7 cellular contexts compared by ENCODE assay signal in genomic region chr1:146282807-146283526, GRCh38. TPM values are rescaled to one million over a fixed set of nuclear protein-coding genes. Genes with fewer than 3 reads are reported as not detected.
DNase-seq lines count a peak whose midpoint lies in the region; ATAC-seq lines count a peak whose summit lies in the region.
"Not testable (repeated sequence)": the region's sequence is repeated elsewhere in the genome, so short reads cannot be mapped to it uniquely, and the experiment has no call there.

No MANE protein-coding gene starts in this region.

- CTCF ChIA-PET in T-cell (lab: Charles Lee), result not testable (repeated sequence)

- H3K27me3 Mint-ChIP-seq in T-cell; effector memory CD8-positive, alpha-beta T cell: not testable (repeated sequence)

- ATAC-seq in GM18861 (IDR thresholded peaks at IDR 0.05; ENCODE audit: unreplicated experiment) (peak; percentile 62), GM19438 (IDR thresholded peaks at IDR 0.05; ENCODE audit: low read depth, unreplicated experiment) (peak; percentile 69), GM21619 (IDR thresholded peaks at IDR 0.05; ENCODE audit: unreplicated experiment) (peak; percentile 69), HG02870 (IDR thresholded peaks at IDR 0.05; ENCODE audit: unreplicated experiment) (peak; percentile 69), HG03196 (IDR thresholded peaks at IDR 0.05; ENCODE audit: unreplicated experiment) (peak; percentile 53), T-cell (replicated peaks in 1 of 4) (peak; percentile 65 to 77 (median 66))
- peak; percentile 62 for ATAC-seq in effector memory CD8-positive, alpha-beta T cell (replicated peaks)

- not testable (repeated sequence) for H3K4me3 Mint-ChIP-seq in T-cell; effector memory CD8-positive, alpha-beta T cell

- H3K9me3 Mint-ChIP-seq in T-cell; effector memory CD8-positive, alpha-beta T cell: not testable (repeated sequence)

- not testable (repeated sequence) for H3K27ac Mint-ChIP-seq in T-cell; effector memory CD8-positive, alpha-beta T cell

- not testable (repeated sequence) for H3K4me1 Mint-ChIP-seq in T-cell; effector memory CD8-positive, alpha-beta T cell (ENCODE audit: low read depth in 2 of 2)

- not testable (repeated sequence) for DNase-seq in T-cell; effector memory CD8-positive, alpha-beta T cell

- not testable (repeated sequence) for H3K36me3 Mint-ChIP-seq in T-cell; effector memory CD8-positive, alpha-beta T cell (ENCODE audit: insufficient read depth)

- POLR2A ChIA-PET in T-cell (lab: Charles Lee), result not testable (repeated sequence)

RNA-seq across cellular contexts. Expression of gene NOTCH2NLA, which starts 54.1 kb away (rescaled TPM):
- total RNA-seq in T-cell, result 10 to 100 TPM; 38.8 to 67.4 (median 53.0) TPM
